In genomic region chr17:81911277-81911961, GRCh38 we compare ENCODE assay signal across 8 cellular contexts. TPM values are rescaled to one million over a fixed set of nuclear protein-coding genes. Genes with fewer than 3 reads are reported as not detected.
DNase-seq lines count a peak whose midpoint lies in the region; ATAC-seq, FAIRE-seq and TF ChIP-seq lines count a peak whose summit lies in the region.

PCYT2 (minus strand) TSS chr17:81911399; CDS start chr17:81911355, 44 bp downstream.

- peak within 1 kb of the TSS; percentile 43 for H2AFZ ChIP-seq in keratinocyte (ENCODE audit: control insufficient read depth, low read length)

- peaks cover 28% of the 10 kb centered on the region for H3K36me3 Mint-ChIP-seq in central memory CD8-positive, alpha-beta T cell (ENCODE audit: insufficient read depth)

- DNase-seq in A673 (ENCODE audit: low spot score) (peak; percentile 91), NCI-H345 treated with DMSO at 0.1 percent for 48 hours (lab: John Stamatoyannopoulos, UW; ENCODE audit: unreplicated experiment) (peak; percentile 85), keratinocyte (ENCODE audit: low read depth, low spot score) (no peak)
- DNase-seq in central memory CD8-positive, alpha-beta T cell (ENCODE audit: low spot score in 2 of 2), result peak; percentile 79 to 87
- DNase-seq in stimulated activated CD4-positive, alpha-beta T cell treated with anti-CD3 and anti-CD28 coated beads, Interleukin-15, amount 100 ng/mL, for 1 hour (ENCODE audit: low read depth in 1 of 2, low spot score in 1 of 2), result peak; percentile 89 to 91

- TF ChIP-seq CTCF in A673 (conservative IDR thresholded peaks at IDR 0.05; ENCODE audit: low read depth, low read length) (no peak), keratinocyte (optimal IDR thresholded peaks at IDR 0.05 in 1 of 3, IDR thresholded peaks at IDR 0.05 in 1 of 3, conservative IDR thresholded peaks at IDR 0.05 in 1 of 3; ENCODE audit: extremely low read depth in 1 of 3, insufficient read depth in 2 of 3, low read length in 3 of 3) (no peak)

- POLR2A ChIA-PET in A673 (lab: Charles Lee; ENCODE audit: low non-redundant PET), result no interaction called here

- peaks cover 48% of the 10 kb centered on the region for H3K36me3 ChIP-seq in A673 (ENCODE audit: insufficient read depth, low read length, poor library complexity, severe bottlenecking)
- H3K36me3 ChIP-seq in keratinocyte (ENCODE audit: control insufficient read depth in 2 of 2, extremely low read depth in 1 of 2, insufficient read depth in 2 of 2, low read length in 2 of 2), result peaks cover 35 to 42% of the 10 kb centered on the region in 2 experiments

- H3K79me2 ChIP-seq in keratinocyte (ENCODE audit: control insufficient read depth, insufficient read depth, low read length), result peaks cover 26% of the 10 kb centered on the region

- FAIRE-seq in keratinocyte (lab: Jason Lieb, UNC), result no peak

- peak; percentile 73 for ATAC-seq in GM18909 (IDR thresholded peaks at IDR 0.05; ENCODE audit: poor library complexity, unreplicated experiment)
- peak; percentile 65 for ATAC-seq in HG03159 (IDR thresholded peaks at IDR 0.05; ENCODE audit: unreplicated experiment)
- peak; percentile 92 to 93 for ATAC-seq in activated CD4-positive, CD25-positive, alpha-beta regulatory T cell treated with anti-CD3 and anti-CD28 coated beads, Interleukin-2, amount 50 U/mL, for 24 hours
- ATAC-seq in central memory CD8-positive, alpha-beta T cell (replicated peaks; ENCODE audit: extremely low read depth, poor library complexity, severe bottlenecking), result peak; percentile 91

- dilution Hi-C loops in keratinocyte (cut with MboI; ENCODE audit: extremely low pct_ligation_motif_present, low sequenced_read_pairs), result no loop called here

- peak within 1 kb of the TSS; percentile 62 for H3K27ac ChIP-seq in A673 (ENCODE audit: low read depth, low read length, poor library complexity, severe bottlenecking)
- H3K27ac ChIP-seq in keratinocyte (ENCODE audit: control insufficient read depth, insufficient read depth, low read length), result peak within 1 kb of the TSS; percentile 58

- peak within 1 kb of the TSS; percentile 90 for H3K4me3 ChIP-seq in A673 (ENCODE audit: low read depth, low read length, poor library complexity, severe bottlenecking)
- H3K4me3 ChIP-seq in keratinocyte (ENCODE audit: control insufficient read depth in 2 of 3, extremely low read depth in 1 of 3, insufficient read depth in 2 of 3, low read depth in 1 of 3, low read length in 3 of 3), result peak within 1 kb of the TSS; percentile 67 to 90 (median 83)

- no TSS peak for BruUV-seq in A673 (replicated peaks; lab: Mats Ljungman, UMichigan)

- H3K9me3 ChIP-seq in A673 (ENCODE audit: low read depth, low read length, poor library complexity, severe bottlenecking) (no peaks in the 10 kb centered on the region), keratinocyte (ENCODE audit: control insufficient read depth, low read depth, low read length) (no peaks in the 10 kb centered on the region)

- intact Hi-C loops in A673 (cut with micrococcal nuclease; ENCODE audit: unreplicated experiment), result no loop called here

- peaks cover 8% of the 10 kb centered on the region for H3K4me1 Mint-ChIP-seq in central memory CD8-positive, alpha-beta T cell

- no peaks in the 10 kb centered on the region for H3K27me3 ChIP-seq in A673 (replicated peaks; ENCODE audit: insufficient read depth, low read depth, low read length, poor library complexity)
- H3K27me3 ChIP-seq in keratinocyte (ENCODE audit: control insufficient read depth, extremely low read depth, insufficient read depth, low read length), result no peaks in the 10 kb centered on the region

- peak within 1 kb of the TSS; percentile 78 for H3K9ac ChIP-seq in keratinocyte (ENCODE audit: control insufficient read depth, extremely low read depth, insufficient read depth, low read length)

- peaks cover 3% of the 10 kb centered on the region for H4K20me1 ChIP-seq in keratinocyte (ENCODE audit: control insufficient read depth, extremely low read depth, insufficient read depth, low read length)

- H3K27ac Mint-ChIP-seq in central memory CD8-positive, alpha-beta T cell (ENCODE audit: low read depth), result no peak within 1 kb of the TSS

- peak within 1 kb of the TSS; percentile 72 for H3K4me3 Mint-ChIP-seq in central memory CD8-positive, alpha-beta T cell

- H3K9me3 Mint-ChIP-seq in central memory CD8-positive, alpha-beta T cell, result no peaks in the 10 kb centered on the region

- H3K9me1 ChIP-seq in keratinocyte (ENCODE audit: control insufficient read depth, extremely low read depth, insufficient read depth, low read length), result peaks cover 7% of the 10 kb centered on the region

- H3K4me2 ChIP-seq in keratinocyte (ENCODE audit: control insufficient read depth, extremely low read depth, insufficient read depth, low read depth, low read length), result peak within 1 kb of the TSS; percentile 59

- H3K4me1 ChIP-seq in A673 (ENCODE audit: insufficient read depth, low read length, poor library complexity, severe bottlenecking) (peaks cover 5% of the 10 kb centered on the region), keratinocyte (ENCODE audit: control insufficient read depth, extremely low read depth, insufficient read depth, low read length) (peaks cover 27% of the 10 kb centered on the region)

- CTCF ChIA-PET in A673 (lab: Charles Lee), result no interaction called here

- H3K27me3 Mint-ChIP-seq in central memory CD8-positive, alpha-beta T cell, result no peaks in the 10 kb centered on the region

RNA-seq across cellular contexts. Expression of gene PCYT2, which starts in this region (rescaled TPM):
- 55.4 and 58.3 TPM in 2 replicates for total RNA-seq in A673 (2021)
- polyA plus RNA-seq in keratinocyte, result 38.1 to 47.6 TPM (median 45.8 TPM) in 3 replicates
- polyA plus RNA-seq in keratinocyte (2011; ENCODE audit: low read depth), result 20.0 TPM
- polyA plus RNA-seq in keratinocyte (2011; cell fraction: cytosol; rRNA removed), result 27.1 and 44.7 TPM in 2 replicates
- 47.6 and 52.5 TPM in 2 replicates for polyA plus RNA-seq in keratinocyte (2011; cell fraction: nucleus; rRNA removed)
- 19.5 and 47.4 TPM in 2 replicates for polyA plus RNA-seq in keratinocyte (2012; ENCODE audit: low replicate concordance)
- 42.2 to 60.4 TPM (median 44.2 TPM) in 3 replicates for polyA minus RNA-seq in keratinocyte
- 34.7 TPM for polyA minus RNA-seq in keratinocyte (2011; cell fraction: cytosol; rRNA and poly(A)+ RNA removed)
- polyA minus RNA-seq in keratinocyte (2011; cell fraction: nucleus; rRNA and poly(A)+ RNA removed), result 29.9 and 33.6 TPM in 2 replicates
